ENCODE assay signal across 35 cellular contexts in the genomic region with DNA sequence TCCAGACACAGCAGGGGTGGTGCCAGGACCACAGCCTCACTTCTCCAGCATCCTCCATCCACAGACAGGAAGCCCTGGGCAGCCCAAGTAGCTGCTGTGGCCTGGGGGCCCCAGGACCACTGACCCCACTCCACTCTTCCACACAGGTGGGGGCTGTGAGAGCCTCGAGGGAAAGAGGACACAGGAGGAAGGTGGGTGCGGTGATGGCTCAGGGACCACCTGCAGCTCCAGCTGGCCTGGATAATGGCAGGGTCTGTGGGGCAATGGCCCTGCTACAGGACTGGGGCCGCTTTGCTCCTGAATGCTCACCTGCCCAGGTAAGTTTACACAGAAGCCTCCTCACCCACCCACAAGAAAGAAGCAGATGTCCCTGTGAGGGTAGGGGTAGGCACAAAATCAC. TPM values are rescaled to one million over a fixed set of nuclear protein-coding genes. Genes with fewer than 3 reads are reported as not detected.
"Had no signal": no experiment of that assay in that cellular context is flagged by ENCODE, and none has a peak within 500 bp of the region (broad histone marks: within the 10 kb centered on the region; RNA-seq: fewer than 3 reads in every experiment).

No MANE protein-coding gene starts in this region.

- H3K27ac ChIP-seq: brain microvascular endothelial cell, esophagus muscularis mucosa, foreskin keratinocyte, gastrocnemius medialis, heart left ventricle, WERI-Rb-1 had no signal

- H3K9me3 Mint-ChIP-seq: activated B cell treated with CpG ODN at 0.5 μM for 24 hours; activated CD8-positive, alpha-beta T cell treated with anti-CD3 and anti-CD28 coated beads for 36 hours; activated T-cell treated with anti-CD3 and anti-CD28 coated beads, Interleukin-2, amount 50 U/mL, for 4 hours; activated T-helper 17 cell treated with anti-CD3 and anti-CD28 coated beads, Interleukin-2, amount 50 U/mL, for 72 hours; effector memory CD8-positive, alpha-beta T cell; T-helper 2 cell treated with Interferon-gamma antibody and Interleukin-4, amounts not matched to agents 5 μg/mL and 100 μg/mL, for 36 hours had no signal

- H3K27me3 Mint-ChIP-seq: activated B cell treated with CpG ODN at 0.5 μM for 24 hours; activated CD8-positive, alpha-beta T cell treated with anti-CD3 and anti-CD28 coated beads for 36 hours; activated naive CD8-positive, alpha-beta T cell; activated T-helper 17 cell treated with anti-CD3 and anti-CD28 coated beads, Interleukin-2, amount 50 U/mL, for 72 hours had no signal

- H3K4me1 Mint-ChIP-seq: activated B cell treated with CpG ODN at 0.5 μM for 24 hours; activated T-helper 17 cell treated with anti-CD3 and anti-CD28 coated beads, Interleukin-2, amount 50 U/mL, for 72 hours had no signal

- H3K4me3 Mint-ChIP-seq: activated B cell treated with CpG ODN at 0.5 μM for 24 hours; activated CD8-positive, alpha-beta T cell treated with anti-CD3 and anti-CD28 coated beads for 36 hours; activated naive CD8-positive, alpha-beta T cell; activated T-cell treated with anti-CD3 and anti-CD28 coated beads, Interleukin-2, amount 50 U/mL, for 4 hours; activated T-helper 17 cell treated with anti-CD3 and anti-CD28 coated beads, Interleukin-2, amount 50 U/mL, for 72 hours; effector memory CD8-positive, alpha-beta T cell; T-helper 17 cell; T-helper 2 cell treated with Interferon-gamma antibody and Interleukin-4, amounts not matched to agents 5 μg/mL and 100 μg/mL, for 36 hours had no signal

- H3K4me1 ChIP-seq: foreskin keratinocyte, gastrocnemius medialis had no signal

- H3K36me3 ChIP-seq: brain microvascular endothelial cell, esophagus muscularis mucosa, gastrocnemius medialis, heart left ventricle, WERI-Rb-1 had no signal

- H3K36me3 Mint-ChIP-seq: activated naive CD8-positive, alpha-beta T cell had no signal

- H3K27me3 ChIP-seq: gastrocnemius medialis had no signal

- ATAC-seq: activated CD4-positive, CD25-positive, alpha-beta regulatory T cell treated with anti-CD3 and anti-CD28 coated beads, Interleukin-2, amount 50 U/mL, for 24 hours; activated CD8-positive, alpha-beta T cell treated with anti-CD3 and anti-CD28 coated beads for 36 hours; activated T-cell treated with anti-CD3 and anti-CD28 coated beads, Interleukin-2, amount 50 U/mL, for 4 hours; activated T-helper 17 cell treated with anti-CD3 and anti-CD28 coated beads, Interleukin-2, amount 50 U/mL, for 72 hours; effector memory CD8-positive, alpha-beta T cell; foreskin keratinocyte; gastrocnemius medialis; heart left ventricle; T-helper 17 cell had no signal

- DNase-seq: activated B cell treated with CpG ODN at 0.5 μM for 24 hours; activated CD4-positive, alpha-beta T cell treated with anti-CD3 and anti-CD28 coated beads for 48 hours; activated CD4-positive, alpha-beta T cell treated with anti-CD3 and anti-CD28 coated beads, Interleukin-2, amount 50 U/mL, for 1 hour; activated CD4-positive, alpha-beta T cell treated with anti-CD3 and anti-CD28 coated beads, Interleukin-2, amount 50 U/mL, for 48 hours; activated CD8-positive, alpha-beta memory T cell treated with anti-CD3 and anti-CD28 coated beads for 24 hours; activated CD8-positive, alpha-beta T cell treated with anti-CD3 and anti-CD28 coated beads for 36 hours; activated effector memory CD4-positive, alpha-beta T cell treated with Interleukin-2 at 50 U/mL for 16 hours; activated gamma-delta T cell treated with Interleukin-2 at 50 U/mL for 16 hours; activated naive CD4-positive, alpha-beta T cell treated with anti-CD3 and anti-CD28 coated beads, Interleukin-2, amount 50 U/mL, for 16 hours; activated naive CD4-positive, alpha-beta T cell treated with Interleukin-2 at 50 U/mL for 16 hours; activated T-cell treated with anti-CD3 and anti-CD28 coated beads, Interleukin-2, amount 50 U/mL, for 4 hours; amniotic stem cell; anterior cingulate cortex; brain microvascular endothelial cell; caudate nucleus; dermis blood vessel endothelial cell; effector CD4-positive, alpha-beta T cell; effector memory CD8-positive, alpha-beta T cell; erythroblast; foreskin keratinocyte; gastrocnemius medialis; glutamatergic neuron; heart left ventricle; T-helper 1 cell; T-helper 17 cell; T1000; WERI-Rb-1 had no signal

- H3K4me3 ChIP-seq: esophagus muscularis mucosa, gastrocnemius medialis, heart left ventricle had no signal

- H3K27ac Mint-ChIP-seq: activated B cell treated with CpG ODN at 0.5 μM for 24 hours; activated CD8-positive, alpha-beta T cell treated with anti-CD3 and anti-CD28 coated beads for 36 hours; activated naive CD8-positive, alpha-beta T cell; activated T-helper 17 cell treated with anti-CD3 and anti-CD28 coated beads, Interleukin-2, amount 50 U/mL, for 72 hours; effector memory CD8-positive, alpha-beta T cell; T-helper 17 cell; T-helper 2 cell treated with Interferon-gamma antibody and Interleukin-4, amounts not matched to agents 5 μg/mL and 100 μg/mL, for 36 hours had no signal

- H3K9me3 ChIP-seq: esophagus muscularis mucosa, gastrocnemius medialis, heart left ventricle had no signal

RNA-seq across cellular contexts. Expression of a gene that starts 18.3 kb away (rescaled TPM):
- total RNA-seq: activated B cell treated with CpG ODN at 0.5 μM for 24 hours; activated CD8-positive, alpha-beta T cell treated with anti-CD3 and anti-CD28 coated beads for 36 hours; activated T-cell treated with anti-CD3 and anti-CD28 coated beads, Interleukin-2, amount 50 U/mL, for 4 hours; activated T-helper 17 cell treated with anti-CD3 and anti-CD28 coated beads, Interleukin-2, amount 50 U/mL, for 72 hours; astrocyte; bronchial epithelial cell; chondrocyte; dermis blood vessel endothelial cell; esophagus muscularis mucosa; foreskin keratinocyte; gastrocnemius medialis; heart left ventricle; T-helper 17 cell had no signal
